In the genomic region with DNA sequence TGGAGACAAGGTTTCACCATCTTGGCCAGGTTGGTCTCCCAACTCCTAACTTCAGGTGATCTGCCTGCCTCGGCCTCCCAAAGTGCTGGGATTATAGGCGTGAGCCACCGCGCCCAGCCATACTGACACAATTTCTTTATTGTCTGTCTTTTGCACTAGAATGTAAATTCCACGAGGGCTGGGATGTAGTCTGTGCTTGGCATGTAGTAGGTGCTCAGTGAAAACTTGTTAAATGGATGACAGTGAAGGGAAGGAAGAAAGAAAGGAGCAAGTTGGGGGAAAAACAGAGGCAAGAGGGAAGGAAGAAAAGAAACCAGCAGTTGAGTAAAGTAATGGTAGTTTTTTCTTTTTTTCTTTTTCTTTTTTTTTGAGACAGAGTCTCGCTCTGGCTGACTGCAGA, we compare ENCODE assay signal across 34 cellular contexts.
"Had no signal": no experiment of that assay in that cellular context is flagged by ENCODE, and none has a peak within 500 bp of the region (broad histone marks: within the 10 kb centered on the region; RNA-seq: fewer than 3 reads in every experiment).

No MANE protein-coding gene starts in this region.

- DNase-seq: Karpas-422, Kasumi-1, MG63, MM.1S, MV-4-11, NCI-H1048, NCI-H1092, NCI-H1092 treated with DMSO at 0.1 percent for 48 hours, NCI-H1105, NCI-H1105 treated with DMSO at 0.1 percent for 48 hours, NCI-H1417, NCI-H1417 treated with DMSO at 0.1 percent for 48 hours, NCI-H1436, NCI-H1436 treated with DMSO at 0.1 percent for 48 hours, NCI-H146, NCI-H1694, NCI-H1694 treated with DMSO at 0.1 percent for 48 hours, NCI-H187, NCI-H187 treated with DMSO at 0.1 percent for 48 hours, NCI-H1930, NCI-H2029, NCI-H2029 treated with DMSO at 0.1 percent for 48 hours, NCI-H2081, NCI-H2081 treated with DMSO at 0.1 percent for 48 hours, NCI-H2107, NCI-H2171, NCI-H2171 treated with DMSO at 0.1 percent for 48 hours, NCI-H2227 treated with DMSO at 0.1 percent for 48 hours, NCI-H226, NCI-H345, NCI-H446, NCI-H446 treated with DMSO at 0.1 percent for 48 hours, NCI-H510A, NCI-H510A treated with DMSO at 0.1 percent for 48 hours had no signal

- H3K4me3 ChIP-seq: MG63 had no signal

- H3K27me3 ChIP-seq: MG63 had no signal

- H3K36me3 ChIP-seq: MG63 had no signal

- H3K9me3 ChIP-seq: MG63 had no signal
